8 cellular contexts compared by ENCODE assay signal in genomic region chr6:53326372-53327016, GRCh38. TPM values are rescaled to one million over a fixed set of nuclear protein-coding genes. Genes with fewer than 3 reads are reported as not detected.
DNase-seq lines count a peak whose midpoint lies in the region; ATAC-seq, FAIRE-seq and TF ChIP-seq lines count a peak whose summit lies in the region.

No MANE protein-coding gene starts in this region.

- DNase-seq in Right ventricle myocardium inferior (ENCODE audit: missing footprints) (peak; percentile 45), cardiac septum (ENCODE audit: low spot score) (no peak), astrocyte of the spinal cord (ENCODE audit: low read depth, low spot score) (peak; percentile 98), islet precursor cell (peak; percentile 97), urothelium cell line (ENCODE audit: low spot score) (peak; percentile 50)

- ATAC-seq in Right ventricle myocardium inferior (peak; percentile 59), HG02763 (IDR thresholded peaks at IDR 0.05; ENCODE audit: unreplicated experiment) (no peak), HG03342 (IDR thresholded peaks at IDR 0.05; ENCODE audit: unreplicated experiment) (no peak), GM19023 (IDR thresholded peaks at IDR 0.05; ENCODE audit: unreplicated experiment) (no peak)

- TF ChIP-seq CTCF in astrocyte of the spinal cord (IDR thresholded peaks at IDR 0.05; ENCODE audit: low read depth, low read length), result no peak

- H3K4me3 ChIP-seq in astrocyte of the spinal cord (ENCODE audit: low read depth, low read length), result no peak overlapping the region

- intact Hi-C loops in Right ventricle myocardium inferior (cut with DNase I), result no loop called here
- intact Hi-C loops in cardiac septum (cut with DNase I), result no loop called here

- FAIRE-seq in urothelium cell line (lab: Jason Lieb, UNC), result no peak

- in situ Hi-C loops in astrocyte of the spinal cord (cut with HindIII; ENCODE audit: low sequenced_read_pairs), result no loop called here

RNA-seq across cellular contexts. Expression of gene ELOVL5, which starts 22.3 kb away (rescaled TPM):
- 28.0 TPM for total RNA-seq in Right ventricle myocardium inferior
- 37.6 TPM for total RNA-seq in cardiac septum
